In the genomic region with DNA sequence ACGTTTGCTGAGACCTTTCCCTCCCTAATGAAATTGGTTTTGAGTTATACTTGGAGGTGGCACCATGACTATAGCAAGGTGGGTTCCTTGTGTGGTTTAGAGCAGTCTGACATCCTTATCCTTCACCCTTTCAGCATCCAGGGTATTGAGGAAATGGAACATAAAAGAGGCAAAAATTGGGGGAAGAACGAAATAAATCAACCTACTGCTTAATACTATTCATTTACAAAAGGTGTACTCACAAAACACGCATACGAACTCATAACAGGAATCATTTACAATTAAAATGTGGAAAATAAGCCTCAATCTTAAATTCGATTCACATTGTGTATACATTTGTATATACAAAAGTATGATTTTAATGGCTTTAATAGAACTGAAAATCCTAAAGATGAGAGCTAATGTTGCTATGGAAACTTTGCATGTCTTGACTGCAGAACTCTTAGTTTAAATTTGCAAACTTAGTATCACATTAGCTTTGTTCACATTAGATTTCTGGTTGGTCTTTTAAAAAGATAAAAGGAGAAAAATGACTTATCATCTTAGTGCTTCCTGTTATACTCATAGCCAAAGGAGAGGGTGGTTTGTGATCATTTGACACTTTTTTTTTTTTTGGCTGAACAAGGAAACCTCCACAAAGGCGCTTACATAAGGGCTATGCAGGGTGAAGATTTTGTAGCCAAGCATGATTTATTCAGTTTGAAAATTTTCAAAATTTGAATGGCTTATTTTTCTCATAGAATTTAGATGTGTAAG, we compare ENCODE assay signal across 16 cellular contexts.
DNase-seq lines count a peak whose midpoint lies in the region; ATAC-seq and TF ChIP-seq lines count a peak whose summit lies in the region.
"Had no signal": no experiment of that assay in that cellular context is flagged by ENCODE, and none has a peak within 500 bp of the region (broad histone marks: within the 10 kb centered on the region; RNA-seq: fewer than 3 reads in every experiment).

No MANE protein-coding gene starts in this region.

- 84% methylated on average over 6 of the region's 6 CpGs for WGBS in suprapubic skin

- no peaks in the 10 kb centered on the region for H3K36me3 Mint-ChIP-seq in activated T-cell treated with anti-CD3 and anti-CD28 coated beads, Interleukin-2, amount 50 U/mL, for 72 hours (ENCODE audit: insufficient read depth in 2 of 2)
- no peaks in the 10 kb centered on the region for H3K36me3 Mint-ChIP-seq in activated CD8-positive, alpha-beta T cell treated with anti-CD3 and anti-CD28 coated beads, Interleukin-2, amount 10 ng/mL, durations not matched to agents 7 days and 5 days (ENCODE audit: low read depth)
- H3K36me3 Mint-ChIP-seq in immature natural killer cell = no peaks in the 10 kb centered on the region

- H3K4me3 Mint-ChIP-seq in activated T-cell treated with anti-CD3 and anti-CD28 coated beads, Interleukin-2, amount 50 U/mL, for 72 hours = peak overlapping the region; percentile 58 to 90
- no peak overlapping the region for H3K4me3 Mint-ChIP-seq in activated CD8-positive, alpha-beta T cell treated with anti-CD3 and anti-CD28 coated beads, Interleukin-2, amount 10 ng/mL, durations not matched to agents 7 days and 5 days
- H3K4me3 Mint-ChIP-seq in immature natural killer cell = peak overlapping the region in 3 of 5 donors; percentile 71 to 89 (median 86)

- POLR2A ChIA-PET in activated CD8-positive, alpha-beta T cell treated with anti-CD3 and anti-CD28 coated beads, Interleukin-2, amount 10 ng/mL, durations not matched to agents 7 days and 5 days (lab: Charles Lee) = no interaction called here

- no peak for TF ChIP-seq CTCF in suprapubic skin (IDR thresholded peaks at IDR 0.05)
- no peak for TF ChIP-seq CTCF in foreskin keratinocyte (conservative IDR thresholded peaks at IDR 0.05)
- no peak for TF ChIP-seq CTCF in foreskin fibroblast (IDR thresholded peaks at IDR 0.05; ENCODE audit: low read depth, low read length)

- H3K27ac Mint-ChIP-seq in activated T-cell treated with anti-CD3 and anti-CD28 coated beads, Interleukin-2, amount 50 U/mL, for 72 hours = peak overlapping the region; percentile 73
- no peak overlapping the region for H3K27ac Mint-ChIP-seq in activated CD8-positive, alpha-beta T cell treated with anti-CD3 and anti-CD28 coated beads, Interleukin-2, amount 10 ng/mL, durations not matched to agents 7 days and 5 days
- no peak overlapping the region for H3K27ac Mint-ChIP-seq in immature natural killer cell
- H3K27ac Mint-ChIP-seq: activated B cell treated with CpG ODN at 0.5 μM for 24 hours had no signal

- no peaks in the 10 kb centered on the region for H3K9me3 ChIP-seq in suprapubic skin
- H3K9me3 ChIP-seq: uterus had no signal

- peaks cover 37% of the 10 kb centered on the region for H3K4me1 Mint-ChIP-seq in activated T-cell treated with anti-CD3 and anti-CD28 coated beads, Interleukin-2, amount 50 U/mL, for 72 hours (ENCODE audit: low read depth)
- H3K4me1 Mint-ChIP-seq in activated CD8-positive, alpha-beta T cell treated with anti-CD3 and anti-CD28 coated beads, Interleukin-2, amount 10 ng/mL, durations not matched to agents 7 days and 5 days (ENCODE audit: low read depth) = peaks cover 25% of the 10 kb centered on the region
- H3K4me1 Mint-ChIP-seq in immature natural killer cell = peaks cover 24 to 29% of the 10 kb centered on the region in 2 donors

- DNase-seq in activated T-cell treated with anti-CD3 and anti-CD28 coated beads, Interleukin-2, amount 50 U/mL, for 72 hours = no peak
- no peak for DNase-seq in activated T-cell treated with anti-CD3 and anti-CD28 coated beads, Interleukin-2, amount 50 U/mL, for 1 hour
- no peak for DNase-seq in activated CD8-positive, alpha-beta T cell treated with anti-CD3 and anti-CD28 coated beads, Interleukin-2, amount 10 ng/mL, durations not matched to agents 7 days and 5 days
- DNase-seq in immature natural killer cell (peak; percentile 10 to 27 (median 20)), suprapubic skin (ENCODE audit: low spot score in 2 of 2) (no peak), foreskin keratinocyte (no peak), foreskin fibroblast (no peak)
- no peak for DNase-seq in stimulated activated CD4-positive, alpha-beta T cell treated with anti-CD3 and anti-CD28 coated beads, Interleukin-4, amount 100 ng/mL, for 4 hours
- DNase-seq: activated B cell treated with CpG ODN at 0.5 μM for 24 hours, activated gamma-delta T cell, erythroblast, KG1, NCI-H2029 treated with DMSO at 0.1 percent for 48 hours, occipital lobe, uterus had no signal

- TF ChIP-seq POLR2A in suprapubic skin (IDR thresholded peaks at IDR 0.05) = no peak

- peak; percentile 70 to 76 for ATAC-seq in activated T-cell treated with anti-CD3 and anti-CD28 coated beads, Interleukin-2, amount 50 U/mL, for 72 hours (replicated peaks in 1 of 2)
- peak; percentile 37 for ATAC-seq in activated CD8-positive, alpha-beta T cell treated with anti-CD3 and anti-CD28 coated beads, Interleukin-2, amount 10 ng/mL, durations not matched to agents 7 days and 5 days
- no peak for ATAC-seq in foreskin keratinocyte

- CTCF ChIA-PET in activated CD8-positive, alpha-beta T cell treated with anti-CD3 and anti-CD28 coated beads, Interleukin-2, amount 10 ng/mL, durations not matched to agents 7 days and 5 days (lab: Charles Lee) = interaction anchor here (0.8 to 2.0 kb wide), 4 partner anchors 10 to 74 kb away, joined by 3 to 7 read pairs (median 5); no protein-coding TSS in a partner anchor

- H3K36me3 ChIP-seq in suprapubic skin = no peaks in the 10 kb centered on the region
- H3K36me3 ChIP-seq: uterus had no signal

- H3K4me3 ChIP-seq in suprapubic skin (no peak overlapping the region), foreskin fibroblast (ENCODE audit: low read depth in 1 of 2, low read length in 2 of 2) (no peak overlapping the region)
- H3K4me3 ChIP-seq: lung, uterus had no signal

- TF ChIP-seq EP300 in suprapubic skin (IDR thresholded peaks at IDR 0.05) = no peak

- H3K27me3 Mint-ChIP-seq in activated T-cell treated with anti-CD3 and anti-CD28 coated beads, Interleukin-2, amount 50 U/mL, for 72 hours (ENCODE audit: low read depth) = peaks cover 11% of the 10 kb centered on the region
- peaks cover 3% of the 10 kb centered on the region for H3K27me3 Mint-ChIP-seq in activated CD8-positive, alpha-beta T cell treated with anti-CD3 and anti-CD28 coated beads, Interleukin-2, amount 10 ng/mL, durations not matched to agents 7 days and 5 days (ENCODE audit: low read depth)
- peaks cover 1 to 4% (median 3%) of the 10 kb centered on the region in 3 donors for H3K27me3 Mint-ChIP-seq in immature natural killer cell (ENCODE audit: low read depth in 3 of 3)
- H3K27me3 Mint-ChIP-seq: activated B cell treated with CpG ODN at 0.5 μM for 24 hours had no signal

- peaks cover 6% of the 10 kb centered on the region for H3K4me1 ChIP-seq in suprapubic skin
- H3K4me1 ChIP-seq in foreskin keratinocyte = peaks cover 20% of the 10 kb centered on the region
- H3K4me1 ChIP-seq: uterus had no signal

- H3K27me3 ChIP-seq in suprapubic skin (no peaks in the 10 kb centered on the region), foreskin keratinocyte (no peaks in the 10 kb centered on the region)
- H3K27me3 ChIP-seq: uterus had no signal

- H3K9me3 Mint-ChIP-seq in activated T-cell treated with anti-CD3 and anti-CD28 coated beads, Interleukin-2, amount 50 U/mL, for 72 hours = no peaks in the 10 kb centered on the region
- H3K9me3 Mint-ChIP-seq in activated CD8-positive, alpha-beta T cell treated with anti-CD3 and anti-CD28 coated beads, Interleukin-2, amount 10 ng/mL, durations not matched to agents 7 days and 5 days (ENCODE audit: insufficient read depth) = no peaks in the 10 kb centered on the region
- peaks cover 0 to 1% (median 0%) of the 10 kb centered on the region in 6 donors for H3K9me3 Mint-ChIP-seq in immature natural killer cell
- H3K9me3 Mint-ChIP-seq: activated B cell treated with CpG ODN at 0.5 μM for 24 hours had no signal

- peak overlapping the region; percentile 38 for H3K27ac ChIP-seq in suprapubic skin
- no peak overlapping the region for H3K27ac ChIP-seq in foreskin keratinocyte

Comparison
In these comparisons a context has a peak if more than half of its experiments do, and no peak if none do; other contexts are left out.
1. DNase-seq: peak in immature natural killer cell (3 of 3); none in activated T-cell treated with anti-CD3 and anti-CD28 coated beads, Interleukin-2, amount 50 U/mL, for 72 hours (0 of 2), activated T-cell treated with anti-CD3 and anti-CD28 coated beads, Interleukin-2, amount 50 U/mL, for 1 hour (single experiment), activated CD8-positive, alpha-beta T cell treated with anti-CD3 and anti-CD28 coated beads, Interleukin-2, amount 10 ng/mL, durations not matched to agents 7 days and 5 days (single experiment), suprapubic skin (0 of 2), foreskin keratinocyte (0 of 2), stimulated activated CD4-positive, alpha-beta T cell treated with anti-CD3 and anti-CD28 coated beads, Interleukin-4, amount 100 ng/mL, for 4 hours (0 of 2) and foreskin fibroblast (0 of 2).